8 cellular contexts compared by ENCODE assay signal in genomic region chr12:8032242-8033152, GRCh38. TPM values are rescaled to one million over a fixed set of nuclear protein-coding genes. Genes with fewer than 3 reads are reported as not detected.
A peak's percentile ranks its signal among the peaks of the same experiment; 100 is the strongest.
DNase-seq lines count a peak whose midpoint lies in the region; ATAC-seq and TF ChIP-seq lines count a peak whose summit lies in the region.

Gene FOXJ2 (plus strand): TSS chr12:8032716. CDS start chr12:8039833, 7,117 bp downstream.

- peak within 1 kb of the TSS; percentile 80 to 94 (median 90) for H3K27ac ChIP-seq in BLaER1 treated with 17β-estradiol and CSF1 and Interleukin-3, amounts not matched to agents 10 nM and 100 nM
- H3K27ac ChIP-seq in OCI-LY1 (ENCODE audit: low read depth, low read length, poor library complexity, severe bottlenecking) (no peak within 1 kb of the TSS), esophagus (ENCODE audit: low read depth in 2 of 2, low read length in 1 of 2) (peak within 1 kb of the TSS; percentile 91 to 95), muscle layer of colon (ENCODE audit: low read depth, low read length) (peak within 1 kb of the TSS; percentile 99)

- H3K36me3 ChIP-seq in BLaER1 treated with 17β-estradiol and CSF1 and Interleukin-3, amounts not matched to agents 10 nM and 100 nM, result peaks cover 0 to 8% (median 0%) of the 10 kb centered on the region in 11 experiments; a peak in 2 of 22 replicates
- H3K36me3 ChIP-seq in OCI-LY1 (ENCODE audit: insufficient read depth, low read length) (no peaks in the 10 kb centered on the region), esophagus (ENCODE audit: control insufficient read depth in 2 of 2, insufficient read depth in 2 of 2, low read length in 1 of 2) (no peaks in the 10 kb centered on the region), muscle layer of colon (ENCODE audit: insufficient read depth, low read length) (no peaks in the 10 kb centered on the region)

- peak within 1 kb of the TSS; percentile 88 to 98 (median 93) for H3K9ac ChIP-seq in BLaER1 treated with 17β-estradiol and CSF1 and Interleukin-3, amounts not matched to agents 10 nM and 100 nM
- peak within 1 kb of the TSS; percentile 74 for H3K9ac ChIP-seq in OCI-LY1 (ENCODE audit: low read length)
- peak within 1 kb of the TSS; percentile 98 for H3K9ac ChIP-seq in muscle layer of colon (ENCODE audit: low read length)

- no peaks in the 10 kb centered on the region for H3K9me2 ChIP-seq in OCI-LY1 (ENCODE audit: low read depth, low read length)

- peaks cover 0 to 37% (median 11%) of the 10 kb centered on the region in 11 experiments; a peak in 11 of 22 replicates for H4K20me1 ChIP-seq in BLaER1 treated with 17β-estradiol and CSF1 and Interleukin-3, amounts not matched to agents 10 nM and 100 nM
- no peaks in the 10 kb centered on the region for H4K20me1 ChIP-seq in OCI-LY1 (ENCODE audit: insufficient read depth, low read length)

- 0 to 1% methylated on average over 69 to 93 of the region's 93 CpGs for WGBS in esophagus, 2 donors

- peak within 1 kb of the TSS; percentile 86 to 99 (median 94) for H3K4me2 ChIP-seq in BLaER1 treated with 17β-estradiol and CSF1 and Interleukin-3, amounts not matched to agents 10 nM and 100 nM
- H3K4me2 ChIP-seq in OCI-LY1 (ENCODE audit: low read length), result peak within 1 kb of the TSS; percentile 83

- peak within 1 kb of the TSS; percentile 74 to 97 (median 86) for H3K4me3 ChIP-seq in BLaER1 treated with 17β-estradiol and CSF1 and Interleukin-3, amounts not matched to agents 10 nM and 100 nM
- H3K4me3 ChIP-seq in OCI-LY1 (ENCODE audit: low read depth, low read length, poor library complexity, severe bottlenecking) (peak within 1 kb of the TSS; percentile 78), esophagus (ENCODE audit: low read depth in 1 of 2, low read length in 2 of 2) (peak within 1 kb of the TSS; percentile 87 to 93), muscle layer of colon (ENCODE audit: low read depth in 1 of 2, low read length in 2 of 2) (peak within 1 kb of the TSS; percentile 89 to 97)

- no peaks in the 10 kb centered on the region for H3K79me2 ChIP-seq in OCI-LY1 (ENCODE audit: insufficient read depth, low read length)

- no peaks in the 10 kb centered on the region for H3K9me3 ChIP-seq in BLaER1 treated with 17β-estradiol and CSF1 and Interleukin-3, amounts not matched to agents 10 nM and 100 nM (replicated peaks in 1 of 11)
- H3K9me3 ChIP-seq in OCI-LY1 (ENCODE audit: low read length) (no peaks in the 10 kb centered on the region), esophagus (ENCODE audit: control insufficient read depth in 2 of 2, insufficient read depth in 1 of 2, low read depth in 1 of 2, low read length in 1 of 2) (no peaks in the 10 kb centered on the region), muscle layer of colon (ENCODE audit: low read length) (no peaks in the 10 kb centered on the region)

- H3K4me1 ChIP-seq in BLaER1 treated with 17β-estradiol and CSF1 and Interleukin-3, amounts not matched to agents 10 nM and 100 nM, result peaks cover 69 to 95% (median 85%) of the 10 kb centered on the region in 10 experiments
- H3K4me1 ChIP-seq in OCI-LY1 (ENCODE audit: insufficient read depth, low read length, severe bottlenecking), result peaks cover 37% of the 10 kb centered on the region
- H3K4me1 ChIP-seq in esophagus (ENCODE audit: control insufficient read depth in 2 of 2, insufficient read depth in 2 of 2, low read length in 1 of 2), result peaks cover 3 to 8% of the 10 kb centered on the region in 2 donors
- peaks cover 40% of the 10 kb centered on the region for H3K4me1 ChIP-seq in muscle layer of colon (ENCODE audit: insufficient read depth, low read length)

- H2AFZ ChIP-seq in OCI-LY1 (ENCODE audit: low read length), result no peak within 1 kb of the TSS

- no peaks in the 10 kb centered on the region for H3K27me3 ChIP-seq in BLaER1 treated with 17β-estradiol and CSF1 and Interleukin-3, amounts not matched to agents 10 nM and 100 nM
- H3K27me3 ChIP-seq in OCI-LY1 (ENCODE audit: insufficient read depth, low read length), result no peaks in the 10 kb centered on the region
- H3K27me3 ChIP-seq in esophagus (ENCODE audit: control insufficient read depth in 1 of 2, insufficient read depth in 2 of 2, low read length in 2 of 2), result no peaks in the 10 kb centered on the region
- H3K27me3 ChIP-seq in muscle layer of colon (ENCODE audit: control insufficient read depth in 1 of 2, insufficient read depth in 2 of 2, low read length in 2 of 2), result no peaks in the 10 kb centered on the region

- H3F3A ChIP-seq in OCI-LY1 (ENCODE audit: insufficient read depth, low read length), result no peaks in the 10 kb centered on the region

- DNase-seq in GM19238 (ENCODE audit: insufficient read length, low spot score), result peak; percentile 69
- DNase-seq in activated T-cell treated with anti-CD3 and anti-CD28 coated beads, Interleukin-2, amount 50 U/mL, for 1 hour, result peak; percentile 87
- peak; percentile 55 for DNase-seq in stimulated activated CD8-positive, alpha-beta memory T cell treated with anti-CD3 and anti-CD28 coated beads, Interleukin-7, amount 100 ng/mL, for 24 hours (ENCODE audit: low read depth)

- no peak for TF ChIP-seq CTCF in OCI-LY1 (IDR thresholded peaks at IDR 0.05; ENCODE audit: low read length)

- ATAC-seq in HG03432 (IDR thresholded peaks at IDR 0.05; ENCODE audit: unreplicated experiment), result peak; percentile 77

RNA-seq across cellular contexts. Expression of gene FOXJ2, which starts in this region (rescaled TPM):
- 1 to 10 TPM; 4.2 TPM for polyA plus RNA-seq in esophagus
